In genomic region chr4:123833156-123833555, GRCh38 we compare ENCODE assay signal across 11 cellular contexts.
DNase-seq lines count a peak whose midpoint lies in the region; ATAC-seq, FAIRE-seq and TF ChIP-seq lines count a peak whose summit lies in the region.
"Had no signal": no experiment of that assay in that cellular context is flagged by ENCODE, and none has a peak within 500 bp of the region (broad histone marks: within the 10 kb centered on the region; RNA-seq: fewer than 3 reads in every experiment).

No MANE protein-coding gene starts in this region.

- H2BK5ac ChIP-seq in mesenchymal stem cell (ENCODE audit: low read depth, low read length, poor library complexity, severe bottlenecking) = no peak overlapping the region

- no peak overlapping the region for H3K4ac ChIP-seq in mesenchymal stem cell (ENCODE audit: low read depth in 1 of 2, low read length in 2 of 2)

- H3K4me2 ChIP-seq in mesenchymal stem cell (ENCODE audit: low read length, poor library complexity, severe bottlenecking) = no peak overlapping the region

- H3K9me3 Mint-ChIP-seq in activated naive CD4-positive, alpha-beta T cell treated with anti-CD3 and anti-CD28 coated beads, Interleukin-2, amount 50 U/mL, for 72 hours = no peaks in the 10 kb centered on the region
- H3K9me3 Mint-ChIP-seq: activated B cell treated with CpG ODN at 0.5 μM for 24 hours had no signal

- H3K9me3 ChIP-seq in mesenchymal stem cell (ENCODE audit: control insufficient read depth, low read length) (no peaks in the 10 kb centered on the region), thoracic aorta (no peaks in the 10 kb centered on the region), small intestine (ENCODE audit: control insufficient read depth, low read depth) (no peaks in the 10 kb centered on the region)

- no peak overlapping the region for H3K14ac ChIP-seq in mesenchymal stem cell (ENCODE audit: low read length in 2 of 2)

- no peaks in the 10 kb centered on the region for H3K27me3 ChIP-seq in bronchial epithelial cell (ENCODE audit: control insufficient read depth, insufficient read depth, low read length)
- H3K27me3 ChIP-seq in mesenchymal stem cell (ENCODE audit: control insufficient read depth in 1 of 2, insufficient read depth in 1 of 2, low read length in 2 of 2) = no peaks in the 10 kb centered on the region
- H3K27me3 ChIP-seq in thoracic aorta (replicated peaks; ENCODE audit: insufficient read depth) = no peaks in the 10 kb centered on the region
- H3K27me3 ChIP-seq in small intestine (ENCODE audit: control insufficient read depth in 2 of 2, insufficient read depth in 2 of 2, low read length in 2 of 2) = no peaks in the 10 kb centered on the region

- no CpG with 5 or more reads among the region's 2 CpGs for WGBS in mesenchymal stem cell
- WGBS in small intestine, 3 donors = 53 to 74% (median 71%) methylated on average over 2 of the region's 2 CpGs

- H2BK15ac ChIP-seq in mesenchymal stem cell (ENCODE audit: low read depth, poor library complexity, severe bottlenecking) = no peak overlapping the region

- no peaks in the 10 kb centered on the region for H3K36me3 Mint-ChIP-seq in activated naive CD4-positive, alpha-beta T cell treated with anti-CD3 and anti-CD28 coated beads, Interleukin-2, amount 50 U/mL, for 72 hours

- H3K27ac Mint-ChIP-seq in activated naive CD4-positive, alpha-beta T cell treated with anti-CD3 and anti-CD28 coated beads, Interleukin-2, amount 50 U/mL, for 72 hours = no peak overlapping the region
- H3K27ac Mint-ChIP-seq: activated B cell treated with CpG ODN at 0.5 μM for 24 hours had no signal

- ATAC-seq in thoracic aorta (ENCODE audit: insufficient number of reproducible peaks, low FRiP score, low read depth) (no peak), GM21515 (IDR thresholded peaks at IDR 0.05; ENCODE audit: unreplicated experiment) (no peak)
- ATAC-seq in activated naive CD4-positive, alpha-beta T cell treated with anti-CD3 and anti-CD28 coated beads, Interleukin-2, amount 50 U/mL, for 72 hours = no peak

- H3K4me3 ChIP-seq in bronchial epithelial cell (ENCODE audit: low read depth, low read length) = no peak overlapping the region
- H3K4me3 ChIP-seq in mesenchymal stem cell (ENCODE audit: insufficient read depth in 1 of 2, low read depth in 1 of 2, low read length in 2 of 2) = no peak overlapping the region
- no peak overlapping the region for H3K4me3 ChIP-seq in thoracic aorta
- no peak overlapping the region for H3K4me3 ChIP-seq in small intestine (ENCODE audit: low read depth in 1 of 2, low read length in 2 of 2)

- H3K79me1 ChIP-seq in mesenchymal stem cell (replicated peaks; ENCODE audit: low read length, poor library complexity, severe bottlenecking) = no peaks in the 10 kb centered on the region

- no peak overlapping the region for H2AK5ac ChIP-seq in mesenchymal stem cell (ENCODE audit: low read length, severe bottlenecking)

- no peak for TF ChIP-seq CTCF in bronchial epithelial cell (IDR thresholded peaks at IDR 0.05; ENCODE audit: insufficient read depth, low read length, severe bottlenecking)
- no peak for TF ChIP-seq CTCF in thoracic aorta (IDR thresholded peaks at IDR 0.05)

- FAIRE-seq in bronchial epithelial cell (lab: Jason Lieb, UNC) (no peak), small intestine (lab: Jason Lieb, UNC) (no peak)

- H3K18ac ChIP-seq in mesenchymal stem cell (ENCODE audit: low read depth in 1 of 2, low read length in 2 of 2) = no peak overlapping the region

- H4K8ac ChIP-seq in mesenchymal stem cell (ENCODE audit: low read length) = no peak overlapping the region

- H2BK120ac ChIP-seq in mesenchymal stem cell (ENCODE audit: low read depth, low read length) = no peak overlapping the region

- H2BK12ac ChIP-seq in mesenchymal stem cell (ENCODE audit: low read length in 2 of 2) = no peak overlapping the region

- no peak overlapping the region for H2AFZ ChIP-seq in mesenchymal stem cell (ENCODE audit: low read depth, low read length)

- DNase-seq in NCI-H69 (lab: John Stamatoyannopoulos, UW) = peak; percentile 2
- peak; percentile 81 for DNase-seq in bronchial epithelial cell (ENCODE audit: low read depth)
- DNase-seq in mesenchymal stem cell = no peak
- DNase-seq in thoracic aorta (ENCODE audit: low spot score) = no peak
- no peak for DNase-seq in activated naive CD4-positive, alpha-beta T cell treated with anti-CD3 and anti-CD28 coated beads, Interleukin-2, amount 50 U/mL, for 72 hours (ENCODE audit: low spot score in 2 of 2)
- no peak for DNase-seq in NCI-H2081 treated with DMSO at 0.1 percent for 48 hours (lab: John Stamatoyannopoulos, UW)
- no peak for DNase-seq in small intestine
- DNase-seq: activated B cell treated with CpG ODN at 0.5 μM for 24 hours, KG1, midbrain had no signal

- H3K4me1 ChIP-seq in mesenchymal stem cell (ENCODE audit: control insufficient read depth, insufficient read depth, low read depth, low read length) (peaks cover 3% of the 10 kb centered on the region), thoracic aorta (ENCODE audit: control insufficient read depth in 1 of 2, low read depth in 2 of 2) (peaks cover 9 to 19% of the 10 kb centered on the region in 2 donors), small intestine (ENCODE audit: control insufficient read depth in 2 of 2, insufficient read depth in 1 of 2, low read depth in 1 of 2, low read length in 1 of 2) (no peaks in the 10 kb centered on the region)

- H3K36me3 ChIP-seq in bronchial epithelial cell (ENCODE audit: control insufficient read depth, insufficient read depth, low read length) = no peaks in the 10 kb centered on the region
- H3K36me3 ChIP-seq in mesenchymal stem cell (ENCODE audit: control insufficient read depth in 1 of 2, insufficient read depth in 2 of 2, low read depth in 1 of 2, low read length in 2 of 2) = no peaks in the 10 kb centered on the region
- no peaks in the 10 kb centered on the region for H3K36me3 ChIP-seq in thoracic aorta
- H3K36me3 ChIP-seq in small intestine (ENCODE audit: control insufficient read depth in 2 of 2, insufficient read depth in 2 of 2, low read length in 2 of 2) = no peaks in the 10 kb centered on the region

- no peak overlapping the region for H4K91ac ChIP-seq in mesenchymal stem cell (ENCODE audit: low read length)

- peak overlapping the region; percentile 98 for H3K27ac ChIP-seq in mesenchymal stem cell (ENCODE audit: low read length, poor library complexity, severe bottlenecking)
- peak overlapping the region; percentile 58 to 71 for H3K27ac ChIP-seq in thoracic aorta
- peak overlapping the region in 1 of 2 donors; percentile 50 for H3K27ac ChIP-seq in small intestine (ENCODE audit: low read depth in 1 of 2, low read length in 1 of 2)

- no peak overlapping the region for H3K23ac ChIP-seq in mesenchymal stem cell (ENCODE audit: low read length in 2 of 2)

- H3K9ac ChIP-seq in mesenchymal stem cell (ENCODE audit: low read length) = peak overlapping the region; percentile 42

Comparison
In these comparisons a context has a peak if more than half of its experiments do, and no peak if none do; other contexts are left out.
1. DNase-seq: peak in NCI-H69 (single experiment) and bronchial epithelial cell (single experiment); none in mesenchymal stem cell (single experiment), thoracic aorta (single experiment), activated naive CD4-positive, alpha-beta T cell treated with anti-CD3 and anti-CD28 coated beads, Interleukin-2, amount 50 U/mL, for 72 hours (0 of 2), NCI-H2081 treated with DMSO at 0.1 percent for 48 hours (single experiment) and small intestine (single experiment).